In the genomic region with DNA sequence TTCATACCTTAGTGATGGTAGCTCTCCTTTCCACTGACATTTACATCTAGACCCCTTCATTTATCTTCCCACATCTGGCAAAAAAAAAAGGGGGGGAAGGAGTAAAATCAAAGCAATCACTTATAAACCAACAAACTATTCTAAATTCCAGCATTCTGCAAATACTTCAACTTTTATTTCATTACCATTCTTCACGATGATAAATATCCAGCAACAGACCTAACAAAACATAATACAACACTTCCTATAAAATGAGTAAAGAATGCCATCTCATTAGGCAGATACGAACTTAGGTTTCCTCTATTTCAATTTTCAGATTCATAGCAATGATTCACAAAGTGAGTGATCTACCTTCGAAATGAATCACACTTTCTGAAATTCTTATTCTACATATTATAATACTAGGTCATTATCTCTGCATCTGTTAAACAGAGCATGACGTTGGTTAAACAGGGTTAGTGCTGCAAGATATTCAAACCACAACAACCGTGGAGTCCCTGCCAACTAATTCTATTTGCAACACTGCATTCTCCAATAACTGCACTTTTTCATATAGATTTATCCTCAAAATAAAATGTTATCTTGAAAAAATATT, we compare ENCODE assay signal across 8 cellular contexts. TPM values are rescaled to one million over a fixed set of nuclear protein-coding genes. Genes with fewer than 3 reads are reported as not detected.
DNase-seq lines count a peak whose midpoint lies in the region; ATAC-seq, FAIRE-seq and TF ChIP-seq lines count a peak whose summit lies in the region.

A gene with protein sequence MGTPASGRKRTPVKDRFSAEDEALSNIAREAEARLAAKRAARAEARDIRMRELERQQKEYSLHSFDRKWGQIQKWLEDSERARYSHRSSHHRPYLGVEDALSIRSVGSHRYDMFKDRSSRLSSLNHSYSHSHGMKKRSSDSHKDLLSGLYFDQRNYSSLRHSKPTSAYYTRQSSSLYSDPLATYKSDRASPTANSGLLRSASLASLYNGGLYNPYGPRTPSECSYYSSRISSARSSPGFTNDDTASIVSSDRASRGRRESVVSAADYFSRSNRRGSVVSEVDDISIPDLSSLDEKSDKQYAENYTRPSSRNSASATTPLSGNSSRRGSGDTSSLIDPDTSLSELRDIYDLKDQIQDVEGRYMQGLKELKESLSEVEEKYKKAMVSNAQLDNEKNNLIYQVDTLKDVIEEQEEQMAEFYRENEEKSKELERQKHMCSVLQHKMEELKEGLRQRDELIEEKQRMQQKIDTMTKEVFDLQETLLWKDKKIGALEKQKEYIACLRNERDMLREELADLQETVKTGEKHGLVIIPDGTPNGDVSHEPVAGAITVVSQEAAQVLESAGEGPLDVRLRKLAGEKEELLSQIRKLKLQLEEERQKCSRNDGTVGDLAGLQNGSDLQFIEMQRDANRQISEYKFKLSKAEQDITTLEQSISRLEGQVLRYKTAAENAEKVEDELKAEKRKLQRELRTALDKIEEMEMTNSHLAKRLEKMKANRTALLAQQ (minus strand): TSS at position 51 of the 595 bp plus-strand sequence. CDS start 25,599 bp downstream, outside the sequence.

- H3K9me3 Mint-ChIP-seq in mesothelial cell of epicardium, result no peaks in the 10 kb centered on the region

- H2AFZ ChIP-seq in H1 (ENCODE audit: low read length), result no peak within 1 kb of the TSS

- H4K5ac ChIP-seq in H1 (ENCODE audit: insufficient read length, low read depth, low read length), result no peak within 1 kb of the TSS

- peaks cover 39% of the 10 kb centered on the region for H3K36me3 ChIP-seq in RWPE2 (ENCODE audit: low read depth)
- peaks cover 0 to 5% (median 2%) of the 10 kb centered on the region in 4 experiments; a peak in 1 of 8 replicates for H3K36me3 ChIP-seq in H1 (ENCODE audit: control insufficient read depth in 2 of 4, insufficient read depth in 4 of 4, low read length in 3 of 4)
- no peaks in the 10 kb centered on the region for H3K36me3 ChIP-seq in uterus

- H3K27me3 Mint-ChIP-seq in mesothelial cell of epicardium (ENCODE audit: low read depth), result no peaks in the 10 kb centered on the region

- CTCF ChIA-PET in H1 (lab: Charles Lee; ENCODE audit: partially characterized antibody), result interaction anchor here (0.6 to 0.8 kb wide), 4 partner anchors 13 to 82 kb away, joined by 3 to 4 read pairs (median 4); no protein-coding TSS in a partner anchor

- H3K4me1 Mint-ChIP-seq in mesothelial cell of epicardium, result peaks cover 50% of the 10 kb centered on the region

- H3K14ac ChIP-seq in H1 (ENCODE audit: insufficient read length), result no peak within 1 kb of the TSS

- H2BK15ac ChIP-seq in H1 (ENCODE audit: low read length), result no peak within 1 kb of the TSS

- POLR2A ChIA-PET in H1 (lab: Charles Lee; ENCODE audit: partially characterized antibody), result no interaction called here

- H3K4me1 ChIP-seq in RWPE2 (ENCODE audit: insufficient read depth, poor library complexity, severe bottlenecking) (peaks cover 21% of the 10 kb centered on the region), H1 (replicated peaks in 1 of 4; ENCODE audit: control insufficient read depth in 3 of 4, insufficient read depth in 4 of 4, low read length in 3 of 4) (peaks cover 0 to 4% (median 1%) of the 10 kb centered on the region in 4 experiments; a peak in 3 of 7 replicates), uterus (peaks cover 0 to 7% of the 10 kb centered on the region in 2 donors)

- H3K79me1 ChIP-seq in H1 (ENCODE audit: low read depth, low read length), result no peaks in the 10 kb centered on the region; the same call in 1 of the 2 replicates

- H3K79me2 ChIP-seq in H1 (ENCODE audit: control insufficient read depth in 1 of 2, insufficient read depth in 2 of 2, low read length in 2 of 2), result peaks cover 0 to 45% of the 10 kb centered on the region in 2 experiments; a peak in 3 of 4 replicates

- no peaks in the 10 kb centered on the region for H3K27me3 ChIP-seq in RWPE2 (ENCODE audit: insufficient read depth, poor library complexity, severe bottlenecking)
- no peaks in the 10 kb centered on the region for H3K27me3 ChIP-seq in H1 (replicated peaks in 1 of 4; ENCODE audit: control insufficient read depth in 3 of 4, extremely low read depth in 1 of 4, insufficient read depth in 3 of 4, low read length in 3 of 4)
- H3K27me3 ChIP-seq in uterus, result no peaks in the 10 kb centered on the region

- TF ChIP-seq POLR2A in H1 (IDR thresholded peaks at IDR 0.05; ENCODE audit: control extremely low read depth in 1 of 2, low read depth in 2 of 2, low read length in 2 of 2), result no peak
- no peak for TF ChIP-seq POLR2A in uterus (IDR thresholded peaks at IDR 0.05)

- TF ChIP-seq EP300 in H1 (IDR thresholded peaks at IDR 0.05; ENCODE audit: borderline replicate concordance in 1 of 2, low read depth in 2 of 2, low read length in 2 of 2), result no peak

- peak within 1 kb of the TSS; percentile 90 for H3K27ac Mint-ChIP-seq in mesothelial cell of epicardium

- no peak for FAIRE-seq in H1 (lab: Jason Lieb, UNC)

- H3K23ac ChIP-seq in H1 (ENCODE audit: insufficient read length), result no peak within 1 kb of the TSS

- H4K91ac ChIP-seq in H1 (replicated peaks; ENCODE audit: insufficient read length, low read length), result no peak within 1 kb of the TSS

- H3K9ac ChIP-seq in H1 (replicated peaks in 1 of 4; ENCODE audit: extremely low read depth in 1 of 4, low read depth in 3 of 4, low read length in 3 of 4), result peak within 1 kb of the TSS in 3 of 4 experiments; percentile 56 to 82 (median 69); a peak in 6 of 7 replicates

- no peak for TF ChIP-seq RAD21 in H1 (IDR thresholded peaks at IDR 0.05 in 1 of 2, conservative IDR thresholded peaks at IDR 0.05 in 1 of 2; ENCODE audit: low read depth in 2 of 2, low read length in 2 of 2)

- no peak within 1 kb of the TSS for H3K18ac ChIP-seq in H1 (ENCODE audit: extremely low read depth, low read length)

- H3K27ac ChIP-seq in RWPE2 (ENCODE audit: poor library complexity, severe bottlenecking) (peak within 1 kb of the TSS; percentile 86), H1 (ENCODE audit: low read depth, low read length) (no peak within 1 kb of the TSS), uterus (peak within 1 kb of the TSS; percentile 91 to 96)

- no peak for TF ChIP-seq CTCF in RWPE2 (IDR thresholded peaks at IDR 0.05; ENCODE audit: poor library complexity, severe bottlenecking)
- TF ChIP-seq CTCF in H1 (IDR thresholded peaks at IDR 0.05; ENCODE audit: control extremely low read depth in 1 of 3, insufficient read depth in 1 of 3, low read depth in 1 of 3, low read length in 3 of 3), result no peak
- no peak for TF ChIP-seq CTCF in mesothelial cell of epicardium (IDR thresholded peaks at IDR 0.05; ENCODE audit: unreplicated experiment)
- TF ChIP-seq CTCF in uterus (IDR thresholded peaks at IDR 0.05), result no peak

- no peak within 1 kb of the TSS for H3K56ac ChIP-seq in H1 (replicated peaks; ENCODE audit: insufficient read length, low read depth, low read length)

- H3K4me3 ChIP-seq in RWPE2 (ENCODE audit: severe bottlenecking), result peak within 1 kb of the TSS; percentile 88
- peak within 1 kb of the TSS; percentile 89 to 93 (median 91) for H3K4me3 ChIP-seq in H1 (ENCODE audit: extremely low read depth in 1 of 4, insufficient read depth in 2 of 4, low read depth in 3 of 4, low read length in 4 of 4)
- peak within 1 kb of the TSS; percentile 63 to 86 for H3K4me3 ChIP-seq in uterus

- DNase-seq in ELR (ENCODE audit: low read depth) (peak; percentile 93), RWPE2 (ENCODE audit: low spot score) (no peak), H1 (ENCODE audit: low read depth in 1 of 2, low spot score in 2 of 2) (no peak), mesothelial cell of epicardium (ENCODE audit: low spot score in 2 of 2, unreplicated experiment in 2 of 2) (no peak), uterus (no peak), T-helper 9 cell (no peak)

- H2AK5ac ChIP-seq in H1 (ENCODE audit: low read depth, low read length), result no peak within 1 kb of the TSS

- no peak within 1 kb of the TSS for H4K8ac ChIP-seq in H1 (ENCODE audit: extremely low read depth, insufficient read depth, low read length)

- WGBS in H1 (ENCODE audit: extremely low coverage in 1 of 2, insufficient coverage in 1 of 2, insufficient read length in 1 of 2, insufficient replicate concordance in 2 of 2, low coverage in 1 of 2, low lambda C conversion rate in 2 of 2, missing lambda C conversion rate in 1 of 2), 2 experiments, result 71% methylated on average over 5 of the region's 5 CpGs; no CpG with 5 or more reads in 1 of the 2 experiments

- ATAC-seq in HG02610 (IDR thresholded peaks at IDR 0.05; ENCODE audit: unreplicated experiment) (peak; percentile 51), RWPE2 (ENCODE audit: low read depth) (peak; percentile 40), GM19023 (IDR thresholded peaks at IDR 0.05; ENCODE audit: unreplicated experiment) (no peak)

- no peak within 1 kb of the TSS for H2BK120ac ChIP-seq in H1 (replicated peaks; ENCODE audit: low read depth, low read length)

- no peaks in the 10 kb centered on the region for H3K23me2 ChIP-seq in H1 (ENCODE audit: low read depth, low read length)

- H3K36me3 Mint-ChIP-seq in mesothelial cell of epicardium, result no peaks in the 10 kb centered on the region

- peak within 1 kb of the TSS; percentile 92 for H3K4me3 Mint-ChIP-seq in mesothelial cell of epicardium

- no peak within 1 kb of the TSS for H3K4ac ChIP-seq in H1 (replicated peaks; ENCODE audit: insufficient read length, low read depth, low read length)

- no peak within 1 kb of the TSS for H2BK12ac ChIP-seq in H1 (ENCODE audit: low read depth, low read length)

- intact Hi-C loops in uterus (cut with DNase I; ENCODE audit: low total_unique reads), result no loop called here

- H2BK20ac ChIP-seq in H1 (ENCODE audit: low read length), result no peak within 1 kb of the TSS

- H4K20me1 ChIP-seq in H1 (replicated peaks in 1 of 2; ENCODE audit: control insufficient read depth in 1 of 2, insufficient read depth in 2 of 2, low read length in 2 of 2), result no peaks in the 10 kb centered on the region

- no peak within 1 kb of the TSS for H2BK5ac ChIP-seq in H1 (ENCODE audit: low read depth, low read length)

- peak within 1 kb of the TSS; percentile 69 to 77 for H3K4me2 ChIP-seq in H1 (ENCODE audit: insufficient read depth in 1 of 2, low read depth in 2 of 2, low read length in 2 of 2)

- H3K9me3 ChIP-seq in RWPE2 (ENCODE audit: severe bottlenecking) (no peaks in the 10 kb centered on the region), H1 (ENCODE audit: insufficient read depth in 2 of 2, low read depth in 1 of 2, low read length in 1 of 2) (no peaks in the 10 kb centered on the region), uterus (no peaks in the 10 kb centered on the region)

TF ChIP-seq in H1, 55 proteins besides CTCF, POLR2A, EP300 and RAD21 (continues in another document):
- no peak for TF ChIP-seq PHF8 (conservative IDR thresholded peaks at IDR 0.05; ENCODE audit: low read depth, low read length)

RNA-seq across cellular contexts. Expression of the gene that starts here (rescaled TPM):
- 23.5 and 25.6 TPM in 2 replicates for total RNA-seq in H1 (2021; fragmentation: NEBNext Ultra II Directional; extraction: Animal tissue kit (Norgen Biotek cat#: 25700))
- polyA plus RNA-seq in H1 (2011; rRNA removed), result 6.1 and 8.8 TPM in 2 replicates
- polyA plus RNA-seq in H1 (2011; cell fraction: cytosol; rRNA removed), result 12.6 TPM
- 12.9 TPM for polyA plus RNA-seq in H1 (2011; cell fraction: nucleus; rRNA removed)
- polyA plus RNA-seq in H1 (2012, experiment 1 of 2), result 12.6 to 20.2 TPM (median 15.3 TPM) in 4 replicates
- polyA plus RNA-seq in H1 (2012, experiment 2 of 2), result 5.2 TPM
- 18.0 TPM for polyA plus RNA-seq in H1 (2013, experiment 1 of 2)
- polyA plus RNA-seq in H1 (2013, experiment 2 of 2), result 19.3 TPM
- polyA minus RNA-seq in H1 (2011; rRNA and poly(A)+ RNA removed), result 9.4 TPM in 2 replicates
- polyA minus RNA-seq in H1 (2011; cell fraction: cytosol; rRNA and poly(A)+ RNA removed), result 9.9 TPM
- polyA minus RNA-seq in H1 (2011; cell fraction: nucleus; rRNA and poly(A)+ RNA removed), result 32.3 TPM
- total RNA-seq in mesothelial cell of epicardium (35.0 to 41.7 TPM (median 38.1 TPM) in 3 replicates), uterus (100 to 1,000 TPM in 1 of 4 donors, 10 to 100 TPM in 3; 56.5 to 148 (median 62.4) TPM)
